In genomic region chr4:96992443-96992842, GRCh38 we compare ENCODE assay signal across 31 cellular contexts.
"Had no signal": no experiment of that assay in that cellular context is flagged by ENCODE, and none has a peak within 500 bp of the region (broad histone marks: within the 10 kb centered on the region; RNA-seq: fewer than 3 reads in every experiment).

No MANE protein-coding gene starts in this region.

- ATAC-seq: activated naive CD4-positive, alpha-beta T cell treated with anti-CD3 and anti-CD28 coated beads, Interleukin-2, amount 50 U/mL, for 72 hours; activated T-cell treated with anti-CD3 and anti-CD28 coated beads, Interleukin-2, amount 50 U/mL, for 72 hours; gastroesophageal sphincter; heart right ventricle; T-helper 17 cell had no signal

- H3K4me1 ChIP-seq: ascending aorta, breast epithelium, colonic mucosa, esophagus squamous epithelium, gastroesophageal sphincter, heart right ventricle had no signal

- H3K4me3 ChIP-seq: ascending aorta, breast epithelium, cardiac muscle cell, colonic mucosa, esophagus squamous epithelium, gastroesophageal sphincter, heart right ventricle had no signal

- H3K27me3 ChIP-seq: ascending aorta, breast epithelium, cardiac muscle cell, colonic mucosa, esophagus squamous epithelium, gastroesophageal sphincter, heart right ventricle had no signal

- H3K9me3 ChIP-seq: ascending aorta, breast epithelium, colonic mucosa, gastroesophageal sphincter had no signal

- DNase-seq: activated CD4-positive, alpha-beta memory T cell treated with anti-CD3 and anti-CD28 coated beads, Interleukin-2, amount 10 ng/mL, durations not matched to agents 7 days and 5 days; activated CD4-positive, alpha-beta T cell treated with anti-CD3 and anti-CD28 coated beads for 1 hour; activated CD4-positive, alpha-beta T cell treated with anti-CD3 and anti-CD28 coated beads for 4 hours; activated CD4-positive, alpha-beta T cell treated with anti-CD3 and anti-CD28 coated beads, Interleukin-2, amount 10 ng/mL, durations not matched to agents 7 days and 5 days; activated CD4-positive, alpha-beta T cell treated with anti-CD3 and anti-CD28 coated beads, Interleukin-2, amount 50 U/mL, for 4 hours; activated CD8-positive, alpha-beta memory T cell treated with anti-CD3 and anti-CD28 coated beads, Interleukin-2, amount 50 U/mL, for 48 hours; activated gamma-delta T cell; activated naive CD4-positive, alpha-beta T cell; activated naive CD4-positive, alpha-beta T cell treated with anti-CD3 and anti-CD28 coated beads, Interleukin-2, amount 10 ng/mL, durations not matched to agents 7 days and 5 days; activated naive CD8-positive, alpha-beta T cell treated with anti-CD3 and anti-CD28 coated beads, Interleukin-2, amount 10 ng/mL, durations not matched to agents 7 days and 5 days; activated T-cell treated with anti-CD3 and anti-CD28 coated beads for 4 hours; activated T-cell treated with anti-CD3 and anti-CD28 coated beads, Interleukin-2, amount 50 U/mL, for 24 hours; activated T-cell treated with anti-CD3 and anti-CD28 coated beads, Interleukin-2, amount 50 U/mL, for 72 hours; central memory CD4-positive, alpha-beta T cell; cerebellar nuclear complex; colonic mucosa; effector CD8-positive, alpha-beta T cell; esophagus squamous epithelium; foreskin melanocyte; heart right ventricle; T-helper 17 cell; T1000; WERI-Rb-1 had no signal

- H3K36me3 ChIP-seq: ascending aorta, breast epithelium, cardiac muscle cell, colonic mucosa, esophagus squamous epithelium, gastroesophageal sphincter, heart right ventricle, WERI-Rb-1 had no signal

- H3K27ac ChIP-seq: ascending aorta, breast epithelium, cardiac muscle cell, colonic mucosa, epithelial cell of prostate, esophagus squamous epithelium, gastroesophageal sphincter, heart right ventricle, WERI-Rb-1 had no signal

- FAIRE-seq: endometrium, endothelial cell of umbilical vein had no signal
